8 cellular contexts compared by ENCODE assay signal in genomic region chr16:30368122-30368791, GRCh38. TPM values are rescaled to one million over a fixed set of nuclear protein-coding genes. Genes with fewer than 3 reads are reported as not detected.
DNase-seq lines count a peak whose midpoint lies in the region; TF ChIP-seq lines count a peak whose summit lies in the region.

No MANE protein-coding gene starts in this region.

- TF ChIP-seq POLR2A in stomach (IDR thresholded peaks at IDR 0.05) (no peak), lower leg skin (IDR thresholded peaks at IDR 0.05) (no peak)

- H3K27ac ChIP-seq in hepatocyte (peak overlapping the region; percentile 68), stomach (peak overlapping the region; percentile 34 to 97 (median 84))

- peak overlapping the region; percentile 94 for H3K4me3 Mint-ChIP-seq in activated T-helper 1 cell treated with anti-CD3 and anti-CD28 coated beads, Interleukin-12 subunit alpha, Interleukin-12 subunit beta, Interleukin-2, Interleukin-4 antibody, amounts not matched to agents 30 ng/mL and 10 ng/mL and 1 ng/mL, durations not matched to agents 14 hours and 24 hours and 36 hours

- TF ChIP-seq CTCF in AG10803 (conservative IDR thresholded peaks at IDR 0.05; ENCODE audit: low read length): no peak
- no peak for TF ChIP-seq CTCF in hepatocyte (IDR thresholded peaks at IDR 0.05; ENCODE audit: poor library complexity)
- TF ChIP-seq CTCF in stomach (IDR thresholded peaks at IDR 0.05): no peak
- no peak for TF ChIP-seq CTCF in lower leg skin (IDR thresholded peaks at IDR 0.05)

- no peak for TF ChIP-seq EP300 in stomach (IDR thresholded peaks at IDR 0.05)

- peaks cover 47% of the 10 kb centered on the region for H4K20me1 ChIP-seq in hepatocyte (ENCODE audit: insufficient read depth, poor library complexity, severe bottlenecking)

- intact Hi-C loops in activated T-helper 1 cell treated with anti-CD3 and anti-CD28 coated beads, Interleukin-12 subunit alpha, Interleukin-12 subunit beta, Interleukin-2, Interleukin-4 antibody, amounts not matched to agents 30 ng/mL and 10 ng/mL and 1 ng/mL, durations not matched to agents 14 hours and 24 hours and 36 hours (cut with micrococcal nuclease): no loop called here
- intact Hi-C loops in stomach (cut with DNase I; ENCODE audit: low total_unique reads) (loop anchor here (10.0 kb wide), 1 partner anchor 47 kb away; no protein-coding TSS in a partner anchor), lower leg skin (cut with DNase I; ENCODE audit: low total_unique reads) (no loop called here)

- H3K4me1 ChIP-seq in hepatocyte (ENCODE audit: insufficient read depth) (peaks cover 12% of the 10 kb centered on the region), stomach (peaks cover 33 to 64% (median 44%) of the 10 kb centered on the region in 4 donors)

- H3K79me2 ChIP-seq in hepatocyte: peaks cover 66% of the 10 kb centered on the region

- peak overlapping the region; percentile 96 for H3K4me2 ChIP-seq in hepatocyte

- no peak overlapping the region for H2AFZ ChIP-seq in hepatocyte

- H3K9me3 ChIP-seq in hepatocyte (ENCODE audit: low read depth) (no peaks in the 10 kb centered on the region), stomach (no peaks in the 10 kb centered on the region)

- DNase-seq in AG10803 (ENCODE audit: low read depth): peak; percentile 44
- peak; percentile 46 for DNase-seq in HK-2 (ENCODE audit: unreplicated experiment)
- DNase-seq in activated T-helper 1 cell treated with anti-CD3 and anti-CD28 coated beads, Interleukin-12 subunit alpha, Interleukin-12 subunit beta, Interleukin-2, Interleukin-4 antibody, amounts not matched to agents 30 ng/mL and 10 ng/mL and 1 ng/mL, durations not matched to agents 14 hours and 24 hours and 36 hours (ENCODE audit: low spot score): no peak
- DNase-seq in hepatocyte (ENCODE audit: low spot score): peak; percentile 71
- DNase-seq in stomach: no peak
- DNase-seq in lower leg skin (ENCODE audit: low spot score in 2 of 2): no peak
- no peak for DNase-seq in foreskin melanocyte
- no peak for DNase-seq in NCI-H526 (lab: John Stamatoyannopoulos, UW)

- H3K4me3 ChIP-seq in AG10803 (ENCODE audit: low read length): peak overlapping the region; percentile 88
- peak overlapping the region; percentile 85 for H3K4me3 ChIP-seq in hepatocyte
- peak overlapping the region; percentile 86 to 98 (median 94) for H3K4me3 ChIP-seq in stomach
- no peak overlapping the region for H3K4me3 ChIP-seq in lower leg skin (ENCODE audit: low read depth, poor library complexity, severe bottlenecking)

- H3K36me3 ChIP-seq in hepatocyte (replicated peaks; ENCODE audit: insufficient read depth, low read depth) (no peaks in the 10 kb centered on the region), stomach (peaks cover 12 to 37% (median 34%) of the 10 kb centered on the region in 4 donors)

- WGBS in hepatocyte (ENCODE audit: low lambda C conversion rate, missing lambda C conversion rate): 9% methylated on average over 8 of the region's 8 CpGs
- WGBS in stomach, 5 donors: 4 to 6% (median 4%) methylated on average over 8 of the region's 8 CpGs
- WGBS in lower leg skin, 2 donors: 2 to 7% methylated on average over 8 of the region's 8 CpGs

- H3K36me3 Mint-ChIP-seq in activated T-helper 1 cell treated with anti-CD3 and anti-CD28 coated beads, Interleukin-12 subunit alpha, Interleukin-12 subunit beta, Interleukin-2, Interleukin-4 antibody, amounts not matched to agents 30 ng/mL and 10 ng/mL and 1 ng/mL, durations not matched to agents 14 hours and 24 hours and 36 hours (ENCODE audit: low read depth): peaks cover 25% of the 10 kb centered on the region

- H3K27me3 ChIP-seq in hepatocyte (no peaks in the 10 kb centered on the region), stomach (no peaks in the 10 kb centered on the region)

- peak overlapping the region; percentile 79 for H3K27ac Mint-ChIP-seq in activated T-helper 1 cell treated with anti-CD3 and anti-CD28 coated beads, Interleukin-12 subunit alpha, Interleukin-12 subunit beta, Interleukin-2, Interleukin-4 antibody, amounts not matched to agents 30 ng/mL and 10 ng/mL and 1 ng/mL, durations not matched to agents 14 hours and 24 hours and 36 hours

- no peaks in the 10 kb centered on the region for H3K27me3 Mint-ChIP-seq in activated T-helper 1 cell treated with anti-CD3 and anti-CD28 coated beads, Interleukin-12 subunit alpha, Interleukin-12 subunit beta, Interleukin-2, Interleukin-4 antibody, amounts not matched to agents 30 ng/mL and 10 ng/mL and 1 ng/mL, durations not matched to agents 14 hours and 24 hours and 36 hours (ENCODE audit: insufficient read depth)

- no peaks in the 10 kb centered on the region for H3K9me3 Mint-ChIP-seq in activated T-helper 1 cell treated with anti-CD3 and anti-CD28 coated beads, Interleukin-12 subunit alpha, Interleukin-12 subunit beta, Interleukin-2, Interleukin-4 antibody, amounts not matched to agents 30 ng/mL and 10 ng/mL and 1 ng/mL, durations not matched to agents 14 hours and 24 hours and 36 hours

- H3K9me2 ChIP-seq in hepatocyte (replicated peaks; ENCODE audit: insufficient read depth): no peaks in the 10 kb centered on the region

- peaks cover 53% of the 10 kb centered on the region for H3K4me1 Mint-ChIP-seq in activated T-helper 1 cell treated with anti-CD3 and anti-CD28 coated beads, Interleukin-12 subunit alpha, Interleukin-12 subunit beta, Interleukin-2, Interleukin-4 antibody, amounts not matched to agents 30 ng/mL and 10 ng/mL and 1 ng/mL, durations not matched to agents 14 hours and 24 hours and 36 hours (ENCODE audit: low read depth)

RNA-seq across cellular contexts. Expression of gene TBC1D10B, which starts 2.0 kb away (rescaled TPM):
- 68.9 and 73.6 TPM in 2 replicates for total RNA-seq in activated T-helper 1 cell treated with anti-CD3 and anti-CD28 coated beads, Interleukin-12 subunit alpha, Interleukin-12 subunit beta, Interleukin-2, Interleukin-4 antibody, amounts not matched to agents 30 ng/mL and 10 ng/mL and 1 ng/mL, durations not matched to agents 14 hours and 24 hours and 36 hours
- total RNA-seq in hepatocyte (21.4 and 29.3 TPM in 2 replicates), stomach (10 to 100 TPM; 25.1 to 89.2 (median 33.2) TPM), lower leg skin (10 to 100 TPM; 33.2 to 51.8 (median 41.9) TPM)
- polyA plus RNA-seq in hepatocyte (33.3 and 37.9 TPM in 2 replicates), stomach (10 to 100 TPM; 20.5 to 25.0 (median 22.0) TPM)

RNA-seq across cellular contexts. Expression of gene MYL11, which starts 6.3 kb away (rescaled TPM):
- total RNA-seq in activated T-helper 1 cell treated with anti-CD3 and anti-CD28 coated beads, Interleukin-12 subunit alpha, Interleukin-12 subunit beta, Interleukin-2, Interleukin-4 antibody, amounts not matched to agents 30 ng/mL and 10 ng/mL and 1 ng/mL, durations not matched to agents 14 hours and 24 hours and 36 hours: 2.0 and 2.7 TPM in 2 replicates
- total RNA-seq in hepatocyte: 4.0 TPM in 1 of 2 replicates, not detected in the other
- 2.2 and 5.3 TPM in 2 replicates for polyA plus RNA-seq in hepatocyte
- not detected for total RNA-seq in stomach
- polyA plus RNA-seq in stomach: 1 to 10 TPM in 2 of 3 donors, not detected in 1; 1.6 to 4.7 TPM
- total RNA-seq in lower leg skin: 1 to 10 TPM in 1 of 4 donors, under 1 TPM in 1, not detected in 2; 0.79 to 2.1 TPM

RNA-seq across cellular contexts. Expression of gene CD2BP2, which starts 13.1 kb away (rescaled TPM):
- 100 and 104 TPM in 2 replicates for total RNA-seq in activated T-helper 1 cell treated with anti-CD3 and anti-CD28 coated beads, Interleukin-12 subunit alpha, Interleukin-12 subunit beta, Interleukin-2, Interleukin-4 antibody, amounts not matched to agents 30 ng/mL and 10 ng/mL and 1 ng/mL, durations not matched to agents 14 hours and 24 hours and 36 hours
- total RNA-seq in hepatocyte (44.2 and 45.1 TPM in 2 replicates), stomach (10 to 100 TPM in 4 of 5 donors, 1 to 10 TPM in 1; 8.8 to 30.8 (median 18.3) TPM), lower leg skin (10 to 100 TPM; 33.6 to 43.2 (median 38.5) TPM)
- polyA plus RNA-seq in hepatocyte (37.6 and 41.0 TPM in 2 replicates), stomach (10 to 100 TPM; 37.1 to 45.2 (median 41.4) TPM)

RNA-seq across cellular contexts. Expression of gene SEPTIN1, which starts 14.1 kb away (rescaled TPM):
- 195 and 200 TPM in 2 replicates for total RNA-seq in activated T-helper 1 cell treated with anti-CD3 and anti-CD28 coated beads, Interleukin-12 subunit alpha, Interleukin-12 subunit beta, Interleukin-2, Interleukin-4 antibody, amounts not matched to agents 30 ng/mL and 10 ng/mL and 1 ng/mL, durations not matched to agents 14 hours and 24 hours and 36 hours
- total RNA-seq in hepatocyte: not detected in 2 replicates
- polyA plus RNA-seq in hepatocyte: 1.5 and 2.3 TPM in 2 replicates
- 1 to 10 TPM in 3 of 5 donors, under 1 TPM in 1, not detected in 1; 0.72 to 6.2 (median 3.9) TPM for total RNA-seq in stomach
- 10 to 100 TPM in 1 of 3 donors, 1 to 10 TPM in 2; 5.2 to 10.5 (median 7.0) TPM for polyA plus RNA-seq in stomach
- 1 to 10 TPM in 1 of 4 donors, under 1 TPM in 2, not detected in 1; 0.39 to 1.2 (median 0.91) TPM for total RNA-seq in lower leg skin

RNA-seq across cellular contexts. Expression of gene ZNF48, which starts 27.0 kb away (rescaled TPM):
- 20.2 and 21.4 TPM in 2 replicates for total RNA-seq in activated T-helper 1 cell treated with anti-CD3 and anti-CD28 coated beads, Interleukin-12 subunit alpha, Interleukin-12 subunit beta, Interleukin-2, Interleukin-4 antibody, amounts not matched to agents 30 ng/mL and 10 ng/mL and 1 ng/mL, durations not matched to agents 14 hours and 24 hours and 36 hours
- total RNA-seq in hepatocyte (7.7 and 8.0 TPM in 2 replicates), stomach (10 to 100 TPM in 1 of 5 donors, 1 to 10 TPM in 4; 4.0 to 33.6 (median 5.4) TPM), lower leg skin (10 to 100 TPM in 3 of 4 donors, 1 to 10 TPM in 1; 8.3 to 15.6 (median 10.5) TPM)
- polyA plus RNA-seq in hepatocyte (6.1 and 7.1 TPM in 2 replicates), stomach (1 to 10 TPM; 3.9 to 5.5 (median 4.6) TPM)

Comparison
In these comparisons a context has a peak if more than half of its experiments do, and no peak if none do; other contexts are left out.
1. DNase-seq: peak in AG10803 (single experiment), HK-2 (single experiment) and hepatocyte (single experiment); none in activated T-helper 1 cell treated with anti-CD3 and anti-CD28 coated beads, Interleukin-12 subunit alpha, Interleukin-12 subunit beta, Interleukin-2, Interleukin-4 antibody, amounts not matched to agents 30 ng/mL and 10 ng/mL and 1 ng/mL, durations not matched to agents 14 hours and 24 hours and 36 hours (single experiment), stomach (single experiment), lower leg skin (0 of 2), foreskin melanocyte (single experiment) and NCI-H526 (0 of 2).